ENCODE assay signal across 1 cellular context in genomic region chr2:234978466-234979203, GRCh38.
TF ChIP-seq lines count a peak whose summit lies in the region.

No MANE protein-coding gene starts in this region.

TF ChIP-seq in HepG2, 621 proteins besides CTCF, POLR2A, EP300 and RAD21 (continued from another document):
- TF ChIP-seq, protein P1, sequence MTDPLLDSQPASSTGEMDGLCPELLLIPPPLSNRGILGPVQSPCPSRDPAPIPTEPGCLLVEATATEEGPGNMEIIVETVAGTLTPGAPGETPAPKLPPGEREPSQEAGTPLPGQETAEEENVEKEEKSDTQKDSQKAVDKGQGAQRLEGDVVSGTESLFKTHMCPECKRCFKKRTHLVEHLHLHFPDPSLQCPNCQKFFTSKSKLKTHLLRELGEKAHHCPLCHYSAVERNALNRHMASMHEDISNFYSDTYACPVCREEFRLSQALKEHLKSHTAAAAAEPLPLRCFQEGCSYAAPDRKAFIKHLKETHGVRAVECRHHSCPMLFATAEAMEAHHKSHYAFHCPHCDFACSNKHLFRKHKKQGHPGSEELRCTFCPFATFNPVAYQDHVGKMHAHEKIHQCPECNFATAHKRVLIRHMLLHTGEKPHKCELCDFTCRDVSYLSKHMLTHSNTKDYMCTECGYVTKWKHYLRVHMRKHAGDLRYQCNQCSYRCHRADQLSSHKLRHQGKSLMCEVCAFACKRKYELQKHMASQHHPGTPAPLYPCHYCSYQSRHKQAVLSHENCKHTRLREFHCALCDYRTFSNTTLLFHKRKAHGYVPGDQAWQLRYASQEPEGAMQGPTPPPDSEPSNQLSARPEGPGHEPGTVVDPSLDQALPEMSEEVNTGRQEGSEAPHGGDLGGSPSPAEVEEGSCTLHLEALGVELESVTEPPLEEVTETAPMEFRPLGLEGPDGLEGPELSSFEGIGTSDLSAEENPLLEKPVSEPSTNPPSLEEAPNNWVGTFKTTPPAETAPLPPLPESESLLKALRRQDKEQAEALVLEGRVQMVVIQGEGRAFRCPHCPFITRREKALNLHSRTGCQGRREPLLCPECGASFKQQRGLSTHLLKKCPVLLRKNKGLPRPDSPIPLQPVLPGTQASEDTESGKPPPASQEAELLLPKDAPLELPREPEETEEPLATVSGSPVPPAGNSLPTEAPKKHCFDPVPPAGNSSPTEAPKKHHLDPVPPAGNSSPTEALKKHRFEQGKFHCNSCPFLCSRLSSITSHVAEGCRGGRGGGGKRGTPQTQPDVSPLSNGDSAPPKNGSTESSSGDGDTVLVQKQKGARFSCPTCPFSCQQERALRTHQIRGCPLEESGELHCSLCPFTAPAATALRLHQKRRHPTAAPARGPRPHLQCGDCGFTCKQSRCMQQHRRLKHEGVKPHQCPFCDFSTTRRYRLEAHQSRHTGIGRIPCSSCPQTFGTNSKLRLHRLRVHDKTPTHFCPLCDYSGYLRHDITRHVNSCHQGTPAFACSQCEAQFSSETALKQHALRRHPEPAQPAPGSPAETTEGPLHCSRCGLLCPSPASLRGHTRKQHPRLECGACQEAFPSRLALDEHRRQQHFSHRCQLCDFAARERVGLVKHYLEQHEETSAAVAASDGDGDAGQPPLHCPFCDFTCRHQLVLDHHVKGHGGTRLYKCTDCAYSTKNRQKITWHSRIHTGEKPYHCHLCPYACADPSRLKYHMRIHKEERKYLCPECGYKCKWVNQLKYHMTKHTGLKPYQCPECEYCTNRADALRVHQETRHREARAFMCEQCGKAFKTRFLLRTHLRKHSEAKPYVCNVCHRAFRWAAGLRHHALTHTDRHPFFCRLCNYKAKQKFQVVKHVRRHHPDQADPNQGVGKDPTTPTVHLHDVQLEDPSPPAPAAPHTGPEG (CRISPR knock-in tag; IDR thresholded peaks at IDR 0.05) = 0 out of 2 replicates have a peak, but pooled peaks have one; percentile 37
- TF ChIP-seq, protein P2, sequence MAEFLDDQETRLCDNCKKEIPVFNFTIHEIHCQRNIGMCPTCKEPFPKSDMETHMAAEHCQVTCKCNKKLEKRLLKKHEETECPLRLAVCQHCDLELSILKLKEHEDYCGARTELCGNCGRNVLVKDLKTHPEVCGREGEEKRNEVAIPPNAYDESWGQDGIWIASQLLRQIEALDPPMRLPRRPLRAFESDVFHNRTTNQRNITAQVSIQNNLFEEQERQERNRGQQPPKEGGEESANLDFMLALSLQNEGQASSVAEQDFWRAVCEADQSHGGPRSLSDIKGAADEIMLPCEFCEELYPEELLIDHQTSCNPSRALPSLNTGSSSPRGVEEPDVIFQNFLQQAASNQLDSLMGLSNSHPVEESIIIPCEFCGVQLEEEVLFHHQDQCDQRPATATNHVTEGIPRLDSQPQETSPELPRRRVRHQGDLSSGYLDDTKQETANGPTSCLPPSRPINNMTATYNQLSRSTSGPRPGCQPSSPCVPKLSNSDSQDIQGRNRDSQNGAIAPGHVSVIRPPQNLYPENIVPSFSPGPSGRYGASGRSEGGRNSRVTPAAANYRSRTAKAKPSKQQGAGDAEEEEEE (CRISPR knock-in tag; IDR thresholded peaks at IDR 0.05; ENCODE audit: borderline replicate concordance) = no peak
- TF ChIP-seq ZNF879 (CRISPR knock-in tag; IDR thresholded peaks at IDR 0.05) = no peak
- no peak for TF ChIP-seq ZNF484 (CRISPR knock-in tag; IDR thresholded peaks at IDR 0.05; ENCODE audit: borderline replicate concordance, low read depth)
- TF ChIP-seq, protein P3, sequence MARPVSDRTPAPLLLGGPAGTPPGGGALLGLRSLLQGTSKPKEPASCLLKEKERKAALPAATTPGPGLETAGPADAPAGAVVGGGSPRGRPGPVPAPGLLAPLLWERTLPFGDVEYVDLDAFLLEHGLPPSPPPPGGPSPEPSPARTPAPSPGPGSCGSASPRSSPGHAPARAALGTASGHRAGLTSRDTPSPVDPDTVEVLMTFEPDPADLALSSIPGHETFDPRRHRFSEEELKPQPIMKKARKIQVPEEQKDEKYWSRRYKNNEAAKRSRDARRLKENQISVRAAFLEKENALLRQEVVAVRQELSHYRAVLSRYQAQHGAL (CRISPR knock-in tag; IDR thresholded peaks at IDR 0.05; ENCODE audit: not compliant biosample characterization) = no peak
- no peak for TF ChIP-seq ZNF703 (CRISPR knock-in tag; IDR thresholded peaks at IDR 0.05; ENCODE audit: borderline replicate concordance)
- 0 out of 4 replicates have a peak, but pooled peaks of 1 of the 2 experiments have one; percentile 7 for TF ChIP-seq HMGXB4 (CRISPR knock-in tag; IDR thresholded peaks at IDR 0.05; ENCODE audit: borderline replicate concordance in 1 of 2, low read depth in 1 of 2)
- TF ChIP-seq GFI1 (CRISPR knock-in tag; IDR thresholded peaks at IDR 0.05; ENCODE audit: borderline replicate concordance) = no peak; the same call in 1 of the 2 replicates
- TF ChIP-seq LCORL (IDR thresholded peaks at IDR 0.05) = no peak
- TF ChIP-seq LCORL (CRISPR knock-in tag; IDR thresholded peaks at IDR 0.05) = peak; percentile 76; the same call in 1 of the 2 replicates
- TF ChIP-seq, protein P4, sequence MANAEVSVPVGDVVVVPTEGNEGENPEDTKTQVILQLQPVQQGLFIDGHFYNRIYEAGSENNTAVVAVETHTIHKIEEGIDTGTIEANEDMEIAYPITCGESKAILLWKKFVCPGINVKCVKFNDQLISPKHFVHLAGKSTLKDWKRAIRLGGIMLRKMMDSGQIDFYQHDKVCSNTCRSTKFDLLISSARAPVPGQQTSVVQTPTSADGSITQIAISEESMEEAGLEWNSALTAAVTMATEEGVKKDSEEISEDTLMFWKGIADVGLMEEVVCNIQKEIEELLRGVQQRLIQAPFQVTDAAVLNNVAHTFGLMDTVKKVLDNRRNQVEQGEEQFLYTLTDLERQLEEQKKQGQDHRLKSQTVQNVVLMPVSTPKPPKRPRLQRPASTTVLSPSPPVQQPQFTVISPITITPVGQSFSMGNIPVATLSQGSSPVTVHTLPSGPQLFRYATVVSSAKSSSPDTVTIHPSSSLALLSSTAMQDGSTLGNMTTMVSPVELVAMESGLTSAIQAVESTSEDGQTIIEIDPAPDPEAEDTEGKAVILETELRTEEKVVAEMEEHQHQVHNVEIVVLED (CRISPR knock-in tag; IDR thresholded peaks at IDR 0.05; ENCODE audit: borderline replicate concordance) = 0 out of 2 replicates have a peak, but pooled peaks have one; percentile 7
- TF ChIP-seq ZNF12 (CRISPR knock-in tag; IDR thresholded peaks at IDR 0.05) = no peak
- TF ChIP-seq DMAP1 (CRISPR knock-in tag; IDR thresholded peaks at IDR 0.05) = 0 out of 2 replicates have a peak, but pooled peaks have one; percentile 32
- TF ChIP-seq NFKBIZ (CRISPR knock-in tag; IDR thresholded peaks at IDR 0.05) = no peak
- TF ChIP-seq ZNF570 (CRISPR knock-in tag; IDR thresholded peaks at IDR 0.05; ENCODE audit: borderline replicate concordance) = no peak
- no peak for TF ChIP-seq PHF5A (CRISPR knock-in tag; IDR thresholded peaks at IDR 0.05; ENCODE audit: low read depth, unreplicated experiment)
- no peak for TF ChIP-seq THYN1 (CRISPR knock-in tag; IDR thresholded peaks at IDR 0.05; ENCODE audit: borderline replicate concordance, low read depth)
- no peak for TF ChIP-seq ZNF34 (CRISPR knock-in tag; IDR thresholded peaks at IDR 0.05; ENCODE audit: borderline replicate concordance)
- TF ChIP-seq, protein P5, sequence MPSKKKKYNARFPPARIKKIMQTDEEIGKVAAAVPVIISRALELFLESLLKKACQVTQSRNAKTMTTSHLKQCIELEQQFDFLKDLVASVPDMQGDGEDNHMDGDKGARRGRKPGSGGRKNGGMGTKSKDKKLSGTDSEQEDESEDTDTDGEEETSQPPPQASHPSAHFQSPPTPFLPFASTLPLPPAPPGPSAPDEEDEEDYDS (CRISPR knock-in tag; IDR thresholded peaks at IDR 0.05) = peak; percentile 2; the same call in 1 of the 2 replicates
